Comparison of ENCODE assay signal across 7 cellular contexts in the genomic region with DNA sequence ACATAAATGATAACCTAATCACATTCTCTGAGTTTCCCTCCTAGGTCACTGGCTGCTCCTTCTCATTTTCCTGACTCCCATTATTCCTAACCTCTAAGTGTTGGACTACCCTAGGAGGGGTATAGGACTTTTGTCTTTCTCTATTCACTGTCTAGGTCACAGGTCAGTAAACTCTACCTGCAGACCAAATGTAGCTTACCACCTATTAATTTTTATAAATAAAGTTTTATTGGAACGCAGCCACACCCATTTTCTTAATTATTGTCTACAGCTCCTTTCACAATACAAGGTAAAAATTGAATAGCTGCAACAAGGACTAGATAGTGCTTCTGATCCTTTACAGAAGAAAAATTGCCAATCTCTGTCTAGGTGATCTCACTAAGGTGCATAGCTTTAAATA.
"Had no signal": no experiment of that assay in that cellular context is flagged by ENCODE, and none has a peak within 500 bp of the region (broad histone marks: within the 10 kb centered on the region; RNA-seq: fewer than 3 reads in every experiment).

No MANE protein-coding gene starts in this region.

- H3K4me1 Mint-ChIP-seq: IgD-negative memory B cell had no signal

- H3K27ac Mint-ChIP-seq: IgD-negative memory B cell had no signal

- H3K27ac ChIP-seq: HL-60 had no signal

- FAIRE-seq: HepG2, HTR-8/SVneo had no signal

- H3K27me3 Mint-ChIP-seq: IgD-negative memory B cell had no signal

- ATAC-seq: HepG2 had no signal

- H3K4me3 Mint-ChIP-seq: IgD-negative memory B cell had no signal

- DNase-seq: IMR-90, KBM-7, KG1 had no signal
